Comparison of ENCODE assay signal across 10 cellular contexts in genomic region chr14:69481815-69482568, GRCh38. TPM values are rescaled to one million over a fixed set of nuclear protein-coding genes. Genes with fewer than 3 reads are reported as not detected.
DNase-seq lines count a peak whose midpoint lies in the region; ATAC-seq and TF ChIP-seq lines count a peak whose summit lies in the region.
"Had no signal": no experiment of that assay in that cellular context is flagged by ENCODE, and none has a peak within 500 bp of the region (broad histone marks: within the 10 kb centered on the region; RNA-seq: fewer than 3 reads in every experiment).

No MANE protein-coding gene starts in this region.

- peaks cover 11% of the 10 kb centered on the region for H3K27me3 Mint-ChIP-seq in MCF 10A (ENCODE audit: insufficient read depth, unreplicated experiment)

- peak; percentile 92 for ATAC-seq in HG02938 (IDR thresholded peaks at IDR 0.05; ENCODE audit: unreplicated experiment)
- ATAC-seq: natural killer cell had no signal

- in situ Hi-C loops in ACHN (cut with HindIII; ENCODE audit: low pct_ligation_motif_present, low pct_unique_long_range_greater_than_20kb, low sequenced_read_pairs): no loop called here

- no peaks in the 10 kb centered on the region for H3K4me1 Mint-ChIP-seq in MCF 10A (ENCODE audit: insufficient read depth, unreplicated experiment)
- H3K4me1 Mint-ChIP-seq: natural killer cell had no signal

- DNase-seq in ACHN: peak; percentile 71
- peak; percentile 82 for DNase-seq in GM19238 (ENCODE audit: insufficient read length, low spot score)
- DNase-seq in NCI-H187 treated with DMSO at 0.1 percent for 48 hours (lab: John Stamatoyannopoulos, UW): peak; percentile 52
- DNase-seq in stimulated activated CD4-positive, alpha-beta T cell treated with anti-CD3 and anti-CD28 coated beads, Interleukin-4, amount 100 ng/mL, for 24 hours: no peak
- no peak for DNase-seq in 8988T
- DNase-seq in amniotic stem cell (lab: John Stamatoyannopoulos, UW): no peak
- DNase-seq in MCF 10A (ENCODE audit: unreplicated experiment): no peak
- DNase-seq: activated naive CD8-positive, alpha-beta T cell treated with anti-CD3 and anti-CD28 coated beads, Interleukin-2, amount 10 ng/mL, durations not matched to agents 7 days and 5 days; natural killer cell had no signal

- POLR2A ChIA-PET in MCF 10A (lab: Yijun Ruan, JAX): interaction anchor here (1.0 kb wide), 1 partner anchor 185 kb away, joined by 4 read pairs; no protein-coding TSS in a partner anchor

- H3K27ac Mint-ChIP-seq in MCF 10A (ENCODE audit: low read depth, unreplicated experiment): no peak overlapping the region
- H3K27ac Mint-ChIP-seq: activated naive CD8-positive, alpha-beta T cell treated with anti-CD3 and anti-CD28 coated beads, Interleukin-2, amount 10 ng/mL, durations not matched to agents 7 days and 5 days; natural killer cell had no signal

- no TSS peak for BruUV-seq in MCF 10A (replicated peaks; lab: Mats Ljungman, UMichigan)

- H3K4me3 Mint-ChIP-seq in MCF 10A (ENCODE audit: unreplicated experiment): no peak overlapping the region
- H3K4me3 Mint-ChIP-seq: activated naive CD8-positive, alpha-beta T cell treated with anti-CD3 and anti-CD28 coated beads, Interleukin-2, amount 10 ng/mL, durations not matched to agents 7 days and 5 days; natural killer cell had no signal

- H3K9me3 Mint-ChIP-seq in MCF 10A (ENCODE audit: unreplicated experiment): no peaks in the 10 kb centered on the region
- H3K9me3 Mint-ChIP-seq: activated naive CD8-positive, alpha-beta T cell treated with anti-CD3 and anti-CD28 coated beads, Interleukin-2, amount 10 ng/mL, durations not matched to agents 7 days and 5 days; natural killer cell had no signal

- no peak for TF ChIP-seq CTCF in MCF 10A (IDR thresholded peaks at IDR 0.05; ENCODE audit: unreplicated experiment)

- peaks cover 6% of the 10 kb centered on the region for H3K36me3 Mint-ChIP-seq in MCF 10A (ENCODE audit: insufficient read depth, unreplicated experiment)
- H3K36me3 Mint-ChIP-seq: activated naive CD8-positive, alpha-beta T cell treated with anti-CD3 and anti-CD28 coated beads, Interleukin-2, amount 10 ng/mL, durations not matched to agents 7 days and 5 days; natural killer cell had no signal

- CTCF ChIA-PET in MCF 10A (lab: Yijun Ruan, JAX): no interaction called here

- intact Hi-C loops in MCF 10A (cut with micrococcal nuclease): no loop called here

RNA-seq across cellular contexts. Expression of gene PLEKHD1, which starts 2.5 kb away (rescaled TPM):
- total RNA-seq in MCF 10A (2022): 0.05 TPM in 1 of 2 replicates, not detected in the other

Comparison
In these comparisons a context has a peak if more than half of its experiments do, and no peak if none do; other contexts are left out.
1. DNase-seq: peak in ACHN (single experiment), GM19238 (single experiment) and NCI-H187 treated with DMSO at 0.1 percent for 48 hours (single experiment); none in stimulated activated CD4-positive, alpha-beta T cell treated with anti-CD3 and anti-CD28 coated beads, Interleukin-4, amount 100 ng/mL, for 24 hours (single experiment), 8988T (single experiment), amniotic stem cell (single experiment) and MCF 10A (single experiment).